17 cellular contexts compared by ENCODE assay signal in genomic region chr19:5150902-5151741, GRCh38.
DNase-seq lines count a peak whose midpoint lies in the region; ATAC-seq, FAIRE-seq and TF ChIP-seq lines count a peak whose summit lies in the region.
"Had no signal": no experiment of that assay in that cellular context is flagged by ENCODE, and none has a peak within 500 bp of the region (broad histone marks: within the 10 kb centered on the region; RNA-seq: fewer than 3 reads in every experiment).

No MANE protein-coding gene starts in this region.

- H3K4me2 ChIP-seq in neuronal stem cell (ENCODE audit: insufficient read depth, low read length, poor library complexity, severe bottlenecking): no peak overlapping the region

- H3K4me3 ChIP-seq in neuronal stem cell (ENCODE audit: low read length in 2 of 2): no peak overlapping the region
- H3K4me3 ChIP-seq: left lung had no signal

- peak overlapping the region; percentile 10 for H3K4ac ChIP-seq in neuronal stem cell (ENCODE audit: low read length)

- H3K9me3 ChIP-seq in neuronal stem cell (replicated peaks in 1 of 2; ENCODE audit: control insufficient read depth in 2 of 2, insufficient read depth in 1 of 2, low read depth in 1 of 2, low read length in 2 of 2): no peaks in the 10 kb centered on the region
- H3K9me3 ChIP-seq: left lung had no signal

- peak overlapping the region; percentile 4 for H2BK12ac ChIP-seq in neuronal stem cell (ENCODE audit: low read length)

- H3K4me1 ChIP-seq in neuronal stem cell (ENCODE audit: control insufficient read depth in 2 of 2, insufficient read depth in 1 of 2, low read depth in 1 of 2, low read length in 2 of 2): peaks cover 1 to 22% of the 10 kb centered on the region in 2 donors
- H3K4me1 ChIP-seq: left lung had no signal

- ATAC-seq in GM21390 (IDR thresholded peaks at IDR 0.05; ENCODE audit: unreplicated experiment) (no peak), HG03354 (IDR thresholded peaks at IDR 0.05; ENCODE audit: poor library complexity, severe bottlenecking, unreplicated experiment) (no peak), GM18511 (IDR thresholded peaks at IDR 0.05; ENCODE audit: unreplicated experiment) (no peak)
- ATAC-seq: left lung had no signal

- H3K79me1 ChIP-seq in neuronal stem cell (ENCODE audit: low read depth, low read length): peaks cover under 1% of the 10 kb centered on the region

- H3K27ac ChIP-seq in neuronal stem cell (replicated peaks; ENCODE audit: low read length): no peak overlapping the region
- H3K27ac ChIP-seq: left lung had no signal

- H3K27me3 ChIP-seq in neuronal stem cell (ENCODE audit: control insufficient read depth in 3 of 3, insufficient read depth in 3 of 3, low read depth in 1 of 3, low read length in 3 of 3): no peaks in the 10 kb centered on the region
- H3K27me3 ChIP-seq: left lung had no signal

- H2BK5ac ChIP-seq in neuronal stem cell (ENCODE audit: low read length): peak overlapping the region; percentile 95

- peak; percentile 17 for DNase-seq in GM12892 (ENCODE audit: insufficient read length)
- DNase-seq in HFFc6: no peak
- DNase-seq in epidermal melanocyte (ENCODE audit: insufficient read length, low spot score): peak; percentile 0
- no peak for DNase-seq in neuronal stem cell (ENCODE audit: low spot score)
- DNase-seq: activated CD4-positive, alpha-beta memory T cell treated with anti-CD3 and anti-CD28 coated beads for 36 hours; activated naive CD4-positive, alpha-beta T cell treated with anti-CD3 and anti-CD28 coated beads, Interleukin-2, amount 10 ng/mL, durations not matched to agents 7 days and 5 days; DND-41; hypothalamus; NCI-H1048; RPMI8226; stimulated activated CD4-positive, alpha-beta T cell treated with anti-CD3 and anti-CD28 coated beads, Interleukin-4, amount 100 ng/mL, for 1 hour had no signal

- H2AK5ac ChIP-seq in neuronal stem cell (ENCODE audit: low read depth, low read length): peak overlapping the region; percentile 96

- no peak overlapping the region for H3K23ac ChIP-seq in neuronal stem cell (ENCODE audit: low read depth, low read length, poor library complexity)

- peaks cover 6% of the 10 kb centered on the region for H3K36me3 Mint-ChIP-seq in HFFc6 (ENCODE audit: low read depth)

- peak; percentile 24; the same call in 1 of the 2 replicates for TF ChIP-seq CTCF in HFFc6 (IDR thresholded peaks at IDR 0.05)

- no peaks in the 10 kb centered on the region for H3K9me3 Mint-ChIP-seq in HFFc6
- H3K9me3 Mint-ChIP-seq: activated CD4-positive, alpha-beta memory T cell treated with anti-CD3 and anti-CD28 coated beads for 36 hours; activated naive CD4-positive, alpha-beta T cell treated with anti-CD3 and anti-CD28 coated beads, Interleukin-2, amount 10 ng/mL, durations not matched to agents 7 days and 5 days had no signal

- no peak overlapping the region for H2AFZ ChIP-seq in neuronal stem cell (ENCODE audit: low read length)

- peak overlapping the region; percentile 3 for H4K91ac ChIP-seq in neuronal stem cell (ENCODE audit: low read depth, low read length, poor library complexity)

- H4K8ac ChIP-seq in neuronal stem cell (ENCODE audit: low read depth, low read length): peak overlapping the region; percentile 78

- no peak overlapping the region for H3K4me3 Mint-ChIP-seq in HFFc6
- H3K4me3 Mint-ChIP-seq: activated CD4-positive, alpha-beta memory T cell treated with anti-CD3 and anti-CD28 coated beads for 36 hours; activated naive CD4-positive, alpha-beta T cell treated with anti-CD3 and anti-CD28 coated beads, Interleukin-2, amount 10 ng/mL, durations not matched to agents 7 days and 5 days had no signal

- H2BK120ac ChIP-seq in neuronal stem cell (ENCODE audit: low read depth, low read length): peak overlapping the region; percentile 67

- no peak for FAIRE-seq in GM12892 (lab: Jason Lieb, UNC)
- FAIRE-seq: astrocyte, GM18507 had no signal

- H3K14ac ChIP-seq in neuronal stem cell (ENCODE audit: low read length): peak overlapping the region; percentile 31

- peaks cover 4 to 34% of the 10 kb centered on the region in 2 donors for H3K36me3 ChIP-seq in neuronal stem cell (replicated peaks in 1 of 2; ENCODE audit: control insufficient read depth in 2 of 2, insufficient read depth in 2 of 2, low read length in 2 of 2)

- H3K9ac ChIP-seq in neuronal stem cell (ENCODE audit: low read depth, low read length, poor library complexity): no peak overlapping the region

- H3K27me3 Mint-ChIP-seq in HFFc6 (ENCODE audit: insufficient read depth): peaks cover 10% of the 10 kb centered on the region
- H3K27me3 Mint-ChIP-seq: activated CD4-positive, alpha-beta memory T cell treated with anti-CD3 and anti-CD28 coated beads for 36 hours; activated naive CD4-positive, alpha-beta T cell treated with anti-CD3 and anti-CD28 coated beads, Interleukin-2, amount 10 ng/mL, durations not matched to agents 7 days and 5 days had no signal

- H3K4me1 Mint-ChIP-seq in HFFc6 (ENCODE audit: low read depth): peaks cover 3% of the 10 kb centered on the region

- peak overlapping the region; percentile 93 for H2BK15ac ChIP-seq in neuronal stem cell (ENCODE audit: low read length)

- peak overlapping the region; percentile 92 for H3K18ac ChIP-seq in neuronal stem cell (ENCODE audit: low read length)

- no peak for TF ChIP-seq POLR2A in GM12892 (IDR thresholded peaks at IDR 0.05; ENCODE audit: low read depth, low read length)

- WGBS in neuronal stem cell (ENCODE audit: extremely low coverage in 2 of 2, insufficient read length in 2 of 2, insufficient replicate concordance in 1 of 2), 2 donors: no CpG with 5 or more reads among the region's 52 CpGs

- no peak overlapping the region for H3K27ac Mint-ChIP-seq in HFFc6
- H3K27ac Mint-ChIP-seq: activated CD4-positive, alpha-beta memory T cell treated with anti-CD3 and anti-CD28 coated beads for 36 hours had no signal

Comparison
In these comparisons a context has a peak if more than half of its experiments do, and no peak if none do; other contexts are left out.
1. DNase-seq: peak in GM12892 (single experiment) and epidermal melanocyte (single experiment); none in HFFc6 (single experiment) and neuronal stem cell (single experiment).